In the genomic region with DNA sequence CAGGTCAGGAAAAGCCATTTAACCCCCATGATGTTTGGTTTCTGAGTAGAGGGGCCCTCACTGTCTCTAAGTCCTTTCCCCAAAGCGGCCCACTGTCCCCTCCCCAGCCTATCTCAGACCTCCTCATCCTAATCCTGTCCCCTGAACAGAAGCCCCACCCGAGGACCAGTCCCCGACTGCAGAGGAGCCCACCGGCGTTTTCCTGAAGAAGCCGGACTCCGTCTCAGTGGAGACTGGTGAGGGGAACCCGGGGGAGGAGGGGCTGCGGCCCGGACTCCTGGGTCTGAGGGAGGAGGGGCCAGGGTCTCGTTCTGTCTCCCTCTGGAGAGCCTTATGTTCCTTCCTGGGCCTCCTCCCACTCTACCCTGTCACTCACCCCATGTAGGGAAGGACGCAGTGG, we compare ENCODE assay signal across 26 cellular contexts. TPM values are rescaled to one million over a fixed set of nuclear protein-coding genes. Genes with fewer than 3 reads are reported as not detected.
A peak's percentile ranks its signal among the peaks of the same experiment; 100 is the strongest.
DNase-seq lines count a peak whose midpoint lies in the region; ATAC-seq and TF ChIP-seq lines count a peak whose summit lies in the region.
"Had no signal": no experiment of that assay in that cellular context is flagged by ENCODE, and none has a peak within 500 bp of the region (broad histone marks: within the 10 kb centered on the region; RNA-seq: fewer than 3 reads in every experiment).

No MANE protein-coding gene starts in this region.

- H3K4me2 ChIP-seq in BLaER1 treated with 17β-estradiol and CSF1 and Interleukin-3, amounts not matched to agents 10 nM and 100 nM: peak overlapping the region; percentile 2 to 99 (median 93); a peak in 21 of 22 replicates
- H3K4me2 ChIP-seq in neuronal stem cell (ENCODE audit: insufficient read depth, low read length, poor library complexity, severe bottlenecking): no peak overlapping the region
- H3K4me2 ChIP-seq: KMS-11, SK-N-SH had no signal

- H2BK15ac ChIP-seq in neuronal stem cell (ENCODE audit: low read length): no peak overlapping the region

- H2BK5ac ChIP-seq in neuronal stem cell (ENCODE audit: low read length): peak overlapping the region; percentile 20

- H3K27me3 Mint-ChIP-seq in activated B cell treated with CpG ODN at 0.5 μM for 24 hours: no peaks in the 10 kb centered on the region
- H3K27me3 Mint-ChIP-seq in stimulated activated memory B cell treated with anti-CD40 and anti-IgM and Interleukin-4, amounts not matched to agents 10 μg/mL and 1 μg/mL and 100 μg/mL, for 72 hours: no peaks in the 10 kb centered on the region

- no peaks in the 10 kb centered on the region for H3K36me3 ChIP-seq in BLaER1 treated with 17β-estradiol and CSF1 and Interleukin-3, amounts not matched to agents 10 nM and 100 nM
- H3K36me3 ChIP-seq in neuronal stem cell (replicated peaks in 1 of 2; ENCODE audit: control insufficient read depth in 2 of 2, insufficient read depth in 2 of 2, low read length in 2 of 2): no peaks in the 10 kb centered on the region
- H3K36me3 ChIP-seq: HAP-1 had no signal

- H4K91ac ChIP-seq in neuronal stem cell (ENCODE audit: low read depth, low read length, poor library complexity): no peak overlapping the region

- peak overlapping the region in 8 of 11 experiments; percentile 33 to 87 (median 80); a peak in 13 of 22 replicates for H3K27ac ChIP-seq in BLaER1 treated with 17β-estradiol and CSF1 and Interleukin-3, amounts not matched to agents 10 nM and 100 nM
- no peak overlapping the region for H3K27ac ChIP-seq in neuronal stem cell (replicated peaks; ENCODE audit: low read length)
- H3K27ac ChIP-seq: GM23248, KMS-11 had no signal

- H4K8ac ChIP-seq in neuronal stem cell (ENCODE audit: low read depth, low read length): no peak overlapping the region

- WGBS in neuronal stem cell (ENCODE audit: extremely low coverage in 2 of 2, insufficient read length in 2 of 2, insufficient replicate concordance in 1 of 2), 2 donors: no CpG with 5 or more reads among the region's 12 CpGs

- no peak overlapping the region for H3K14ac ChIP-seq in neuronal stem cell (ENCODE audit: low read length)

- H3K23ac ChIP-seq in neuronal stem cell (ENCODE audit: low read depth, low read length, poor library complexity): no peak overlapping the region

- intact Hi-C loops in activated B cell treated with CpG ODN at 0.5 μM for 24 hours (cut with micrococcal nuclease): no loop called here

- no peaks in the 10 kb centered on the region for H3K79me1 ChIP-seq in neuronal stem cell (ENCODE audit: low read depth, low read length)

- no peak for TF ChIP-seq CTCF in activated B cell treated with CpG ODN at 0.5 μM for 24 hours (IDR thresholded peaks at IDR 0.05)

- H3K4me1 ChIP-seq in BLaER1 treated with 17β-estradiol and CSF1 and Interleukin-3, amounts not matched to agents 10 nM and 100 nM: peaks cover 42 to 60% (median 53%) of the 10 kb centered on the region in 10 experiments
- peaks cover 13 to 18% of the 10 kb centered on the region in 2 donors for H3K4me1 ChIP-seq in neuronal stem cell (ENCODE audit: control insufficient read depth in 2 of 2, insufficient read depth in 1 of 2, low read depth in 1 of 2, low read length in 2 of 2)

- H2BK12ac ChIP-seq in neuronal stem cell (ENCODE audit: low read length): no peak overlapping the region

- H2BK120ac ChIP-seq in neuronal stem cell (ENCODE audit: low read depth, low read length): no peak overlapping the region

- peak overlapping the region; percentile 70 for H2AK5ac ChIP-seq in neuronal stem cell (ENCODE audit: low read depth, low read length)

- H2AFZ ChIP-seq in neuronal stem cell (ENCODE audit: low read length): no peak overlapping the region
- H2AFZ ChIP-seq: GM23248 had no signal

- no peaks in the 10 kb centered on the region for H3K9me3 Mint-ChIP-seq in activated B cell treated with CpG ODN at 0.5 μM for 24 hours
- H3K9me3 Mint-ChIP-seq in stimulated activated memory B cell treated with anti-CD40 and anti-IgM and Interleukin-4, amounts not matched to agents 10 μg/mL and 1 μg/mL and 100 μg/mL, for 72 hours: peaks cover 6% of the 10 kb centered on the region
- H3K9me3 Mint-ChIP-seq: HFFc6 had no signal

- ATAC-seq in activated B cell treated with CpG ODN at 0.5 μM for 24 hours (ENCODE audit: low read depth) (no peak), HG02884 (IDR thresholded peaks at IDR 0.05; ENCODE audit: unreplicated experiment) (no peak)
- ATAC-seq in stimulated activated memory B cell treated with anti-CD40 and anti-IgM and Interleukin-4, amounts not matched to agents 10 μg/mL and 1 μg/mL and 100 μg/mL, for 72 hours: no peak
- ATAC-seq: PC-3 had no signal

- peaks cover 0 to 23% (median 0%) of the 10 kb centered on the region in 11 experiments; a peak in 3 of 22 replicates for H3K27me3 ChIP-seq in BLaER1 treated with 17β-estradiol and CSF1 and Interleukin-3, amounts not matched to agents 10 nM and 100 nM
- peaks cover 0 to 40% (median 10%) of the 10 kb centered on the region in 3 experiments for H3K27me3 ChIP-seq in neuronal stem cell (ENCODE audit: control insufficient read depth in 3 of 3, insufficient read depth in 3 of 3, low read depth in 1 of 3, low read length in 3 of 3)

- CTCF ChIA-PET in activated B cell treated with CpG ODN at 0.5 μM for 24 hours (lab: Charles Lee): no interaction called here

- H3K9ac ChIP-seq in BLaER1 treated with 17β-estradiol and CSF1 and Interleukin-3, amounts not matched to agents 10 nM and 100 nM: peak overlapping the region in 9 of 11 experiments; percentile 31 to 82 (median 62); a peak in 13 of 22 replicates
- no peak overlapping the region for H3K9ac ChIP-seq in neuronal stem cell (ENCODE audit: low read depth, low read length, poor library complexity)
- H3K9ac ChIP-seq: GM23248, KMS-11, SK-N-SH had no signal

- H3K4me1 Mint-ChIP-seq in activated B cell treated with CpG ODN at 0.5 μM for 24 hours: peaks cover 61% of the 10 kb centered on the region
- peaks cover 46% of the 10 kb centered on the region for H3K4me1 Mint-ChIP-seq in stimulated activated memory B cell treated with anti-CD40 and anti-IgM and Interleukin-4, amounts not matched to agents 10 μg/mL and 1 μg/mL and 100 μg/mL, for 72 hours

- peak overlapping the region; percentile 30 for H3K27ac Mint-ChIP-seq in activated B cell treated with CpG ODN at 0.5 μM for 24 hours
- H3K27ac Mint-ChIP-seq in stimulated activated memory B cell treated with anti-CD40 and anti-IgM and Interleukin-4, amounts not matched to agents 10 μg/mL and 1 μg/mL and 100 μg/mL, for 72 hours: peak overlapping the region; percentile 38
- H3K27ac Mint-ChIP-seq: CD8-positive, alpha-beta memory T cell; HFFc6 had no signal

- H3K4ac ChIP-seq in neuronal stem cell (ENCODE audit: low read length): no peak overlapping the region

- POLR2A ChIA-PET in activated B cell treated with CpG ODN at 0.5 μM for 24 hours (lab: Charles Lee): interaction anchor here (0.9 kb wide), 1 partner anchor 25 kb away, joined by 3 read pairs; no protein-coding TSS in a partner anchor

- H3K9me3 ChIP-seq in BLaER1 treated with 17β-estradiol and CSF1 and Interleukin-3, amounts not matched to agents 10 nM and 100 nM (replicated peaks in 1 of 11): no peaks in the 10 kb centered on the region
- H3K9me3 ChIP-seq in neuronal stem cell (replicated peaks in 1 of 2; ENCODE audit: control insufficient read depth in 2 of 2, insufficient read depth in 1 of 2, low read depth in 1 of 2, low read length in 2 of 2): no peaks in the 10 kb centered on the region
- H3K9me3 ChIP-seq: HAP-1, SK-N-SH had no signal

- peak overlapping the region in 2 of 10 experiments; percentile 3 to 48; a peak in 1 of 20 replicates for H3K4me3 ChIP-seq in BLaER1 treated with 17β-estradiol and CSF1 and Interleukin-3, amounts not matched to agents 10 nM and 100 nM
- no peak overlapping the region for H3K4me3 ChIP-seq in neuronal stem cell (ENCODE audit: low read length in 2 of 2)
- H3K4me3 ChIP-seq: GM23248, HAP-1 had no signal

- no peak overlapping the region for H3K18ac ChIP-seq in neuronal stem cell (ENCODE audit: low read length)

- no peak overlapping the region for H3K4me3 Mint-ChIP-seq in activated B cell treated with CpG ODN at 0.5 μM for 24 hours
- no peak overlapping the region for H3K4me3 Mint-ChIP-seq in stimulated activated memory B cell treated with anti-CD40 and anti-IgM and Interleukin-4, amounts not matched to agents 10 μg/mL and 1 μg/mL and 100 μg/mL, for 72 hours
- H3K4me3 Mint-ChIP-seq: CD8-positive, alpha-beta memory T cell; HFFc6 had no signal

- DNase-seq in activated B cell treated with CpG ODN at 0.5 μM for 24 hours: no peak
- no peak for DNase-seq in neuronal stem cell (ENCODE audit: low spot score)
- no peak for DNase-seq in globus pallidus (ENCODE audit: low spot score)
- no peak for DNase-seq in NCI-H1048 (lab: John Stamatoyannopoulos, UW)
- DNase-seq: C1 segment of cervical spinal cord; CD8-positive, alpha-beta memory T cell; DMS 273 treated with DMSO at 0.1 percent for 48 hours; DMS79 treated with DMSO at 0.1 percent for 48 hours; GM23248; HFFc6; NCI-H1092; NCI-H1417 treated with DMSO at 0.1 percent for 48 hours; NCI-H1694 treated with DMSO at 0.1 percent for 48 hours; NCI-H2081; NCI-H345; NCI-H510A treated with DMSO at 0.1 percent for 48 hours; NCI-H748 treated with DMSO at 0.1 percent for 48 hours; PC-3; SK-N-SH; SW 1271 had no signal

- H3K36me3 Mint-ChIP-seq in activated B cell treated with CpG ODN at 0.5 μM for 24 hours (ENCODE audit: low read depth): peaks cover 5% of the 10 kb centered on the region
- no peaks in the 10 kb centered on the region for H3K36me3 Mint-ChIP-seq in stimulated activated memory B cell treated with anti-CD40 and anti-IgM and Interleukin-4, amounts not matched to agents 10 μg/mL and 1 μg/mL and 100 μg/mL, for 72 hours

- peaks cover 0 to 8% (median 0%) of the 10 kb centered on the region in 11 experiments; a peak in 2 of 22 replicates for H4K20me1 ChIP-seq in BLaER1 treated with 17β-estradiol and CSF1 and Interleukin-3, amounts not matched to agents 10 nM and 100 nM

RNA-seq across cellular contexts. Expression of gene MYBPC2, which starts 2.9 kb away (rescaled TPM):
- total RNA-seq in activated B cell treated with CpG ODN at 0.5 μM for 24 hours: 1.1 and 1.4 TPM in 2 replicates
- 1.0 TPM for polyA plus RNA-seq in neuronal stem cell (2013, experiment 1 of 2)
- polyA plus RNA-seq in neuronal stem cell (2013, experiment 2 of 2): 1.2 TPM
- total RNA-seq: A172, GM23248, HFFc6, PC-3 had no signal
- polyA plus RNA-seq: CD8-positive, alpha-beta memory T cell; GM23248; SK-N-SH had no signal

RNA-seq across cellular contexts. Expression of gene SPIB, which starts 16.9 kb away (rescaled TPM):
- total RNA-seq in activated B cell treated with CpG ODN at 0.5 μM for 24 hours: 280 and 324 TPM in 2 replicates
- 0.08 TPM for polyA plus RNA-seq in neuronal stem cell (2013, experiment 1 of 2)
- polyA plus RNA-seq in neuronal stem cell (2013, experiment 2 of 2): 0.17 TPM
- total RNA-seq: GM23248, HFFc6, PC-3 had no signal
- polyA plus RNA-seq: GM23248, SK-N-SH had no signal

RNA-seq across cellular contexts. Expression of gene EMC10, which starts 40.7 kb away (rescaled TPM):
- 70.8 and 72.1 TPM in 2 replicates for total RNA-seq in activated B cell treated with CpG ODN at 0.5 μM for 24 hours
- 57.0 TPM for polyA plus RNA-seq in neuronal stem cell (2013, experiment 1 of 2)
- polyA plus RNA-seq in neuronal stem cell (2013, experiment 2 of 2): 55.4 TPM

RNA-seq across cellular contexts. Expression of gene GARIN5A, which starts 41.0 kb away (rescaled TPM):
- 0.29 and 0.67 TPM in 2 replicates for total RNA-seq in activated B cell treated with CpG ODN at 0.5 μM for 24 hours
- polyA plus RNA-seq in neuronal stem cell (2013, experiment 1 of 2): 9.4 TPM
- 8.0 TPM for polyA plus RNA-seq in neuronal stem cell (2013, experiment 2 of 2)
- total RNA-seq: GM23248 had no signal

RNA-seq across cellular contexts. Expression of gene POLD1, which starts 51.5 kb away (rescaled TPM):
- total RNA-seq in activated B cell treated with CpG ODN at 0.5 μM for 24 hours: 58.8 and 65.5 TPM in 2 replicates
- polyA plus RNA-seq in neuronal stem cell (2013, experiment 1 of 2): 60.2 TPM
- polyA plus RNA-seq in neuronal stem cell (2013, experiment 2 of 2): 61.7 TPM
